8 cellular contexts compared by ENCODE assay signal in genomic region chr12:92769124-92769901, GRCh38.
DNase-seq lines count a peak whose midpoint lies in the region; ATAC-seq, FAIRE-seq and TF ChIP-seq lines count a peak whose summit lies in the region.

No MANE protein-coding gene starts in this region.

- peaks cover 8% of the 10 kb centered on the region for H3K4me1 Mint-ChIP-seq in progenitor cell of endocrine pancreas (ENCODE audit: low read depth)

- TF ChIP-seq CTCF in progenitor cell of endocrine pancreas (IDR thresholded peaks at IDR 0.05; ENCODE audit: unreplicated experiment) = no peak

- no peaks in the 10 kb centered on the region for H3K27me3 Mint-ChIP-seq in progenitor cell of endocrine pancreas

- no peaks in the 10 kb centered on the region for H3K9me3 Mint-ChIP-seq in progenitor cell of endocrine pancreas (ENCODE audit: low read depth)

- peak; percentile 91 for FAIRE-seq in GM19239 (lab: Jason Lieb, UNC)

- peak; percentile 95 for ATAC-seq in HG03025 (IDR thresholded peaks at IDR 0.05; ENCODE audit: low FRiP score, unreplicated experiment)

- peak overlapping the region; percentile 1 for H3K27ac Mint-ChIP-seq in progenitor cell of endocrine pancreas

- no peaks in the 10 kb centered on the region for H3K36me3 Mint-ChIP-seq in progenitor cell of endocrine pancreas (ENCODE audit: insufficient read depth)

- no peak overlapping the region for H3K4me3 Mint-ChIP-seq in progenitor cell of endocrine pancreas (ENCODE audit: low read depth)

- DNase-seq in GM19239 (ENCODE audit: insufficient read length, low spot score) = peak; percentile 14
- DNase-seq in SKM-1 (lab: John Stamatoyannopoulos, UW; ENCODE audit: unreplicated experiment) = peak; percentile 20
- DNase-seq in progenitor cell of endocrine pancreas (ENCODE audit: low spot score, unreplicated experiment) = no peak
- no peak for DNase-seq in NCI-H1092 (lab: John Stamatoyannopoulos, UW)
- no peak for DNase-seq in AG20443 (ENCODE audit: low spot score)
- DNase-seq in EL = no peak
- DNase-seq in dedifferentiated amniotic fluid mesenchymal stem cell (ENCODE audit: extremely low spot score) = no peak

Comparison
In these comparisons a context has a peak if more than half of its experiments do, and no peak if none do; other contexts are left out.
1. DNase-seq: peak in GM19239 (single experiment) and SKM-1 (single experiment); none in progenitor cell of endocrine pancreas (single experiment), NCI-H1092 (single experiment), AG20443 (single experiment), EL (single experiment) and dedifferentiated amniotic fluid mesenchymal stem cell (single experiment).